Comparison of ENCODE assay signal across 1 cellular context in genomic region chr3:187454416-187454815, GRCh38.
TF ChIP-seq lines count a peak whose summit lies in the region.

No MANE protein-coding gene starts in this region.

TF ChIP-seq in K562, 482 proteins besides CTCF, POLR2A, EP300 and RAD21 (continued from another document):
- TF ChIP-seq TSHZ1 (CRISPR knock-in tag; IDR thresholded peaks at IDR 0.05) (peak; percentile 27; the same call in 1 of the 2 replicates), ZNF175 (CRISPR knock-in tag; IDR thresholded peaks at IDR 0.05; ENCODE audit: low read depth) (peak; percentile 93), TAF1 (IDR thresholded peaks at IDR 0.05; ENCODE audit: control insufficient read depth, extremely low read depth, insufficient read depth, low read length, severe bottlenecking) (no peak), PREB (CRISPR knock-in tag; IDR thresholded peaks at IDR 0.05) (no peak), ZNF57 (CRISPR knock-in tag; IDR thresholded peaks at IDR 0.05) (no peak), ZNF134 (CRISPR knock-in tag; conservative IDR thresholded peaks at IDR 0.05) (peak; percentile 34; the same call in 1 of the 2 replicates), NR2C2 (CRISPR knock-in tag; IDR thresholded peaks at IDR 0.05) (no peak), NR2C2 (tag; IDR thresholded peaks at IDR 0.05) (peak; percentile 68; the same call in 1 of the 2 replicates), ATF4 (CRISPR knock-in tag; IDR thresholded peaks at IDR 0.05) (peak; percentile 91), MGA (IDR thresholded peaks at IDR 0.05) (peak; percentile 33; the same call in 1 of the 2 replicates), SOX6 (IDR thresholded peaks at IDR 0.05) (peak; percentile 12; the same call in 1 of the 2 replicates), GMEB1 (CRISPR knock-in tag; IDR thresholded peaks at IDR 0.05) (no peak), BCL6 (CRISPR knock-in tag; IDR thresholded peaks at IDR 0.05) (0 out of 2 replicates have a peak, but pooled peaks have one; percentile 44), ZFP36 (IDR thresholded peaks at IDR 0.05; ENCODE audit: low read depth, low read length, partially characterized antibody) (no peak), CXXC5 (CRISPR knock-in tag; IDR thresholded peaks at IDR 0.05) (peak; percentile 17; the same call in 1 of the 2 replicates), ETV1 (tag; conservative IDR thresholded peaks at IDR 0.05; ENCODE audit: low read depth) (no peak), FOXA3 (CRISPR knock-in tag; conservative IDR thresholded peaks at IDR 0.05 in 1 of 2, IDR thresholded peaks at IDR 0.05 in 1 of 2) (no peak), XRCC3 (IDR thresholded peaks at IDR 0.05) (no peak), NR4A1 (CRISPR knock-in tag; IDR thresholded peaks at IDR 0.05) (no peak), NR4A1 (tag; IDR thresholded peaks at IDR 0.05) (no peak), HNRNPLL (IDR thresholded peaks at IDR 0.05; ENCODE audit: low read depth, low read length, poor library complexity, severe bottlenecking) (no peak), ZNF239 (CRISPR knock-in tag; IDR thresholded peaks at IDR 0.05) (peak; percentile 53; the same call in 1 of the 2 replicates), ZFP30 (CRISPR knock-in tag; IDR thresholded peaks at IDR 0.05; ENCODE audit: borderline replicate concordance) (no peak), CTBP1 (IDR thresholded peaks at IDR 0.05; ENCODE audit: borderline replicate concordance) (0 out of 2 replicates have a peak, but pooled peaks have one; percentile 14), ZNF347 (CRISPR knock-in tag; IDR thresholded peaks at IDR 0.05; ENCODE audit: low read depth) (no peak), RB1 (IDR thresholded peaks at IDR 0.05; ENCODE audit: low read depth) (no peak), ATF3 (IDR thresholded peaks at IDR 0.05) (peak; percentile 27; the same call in 1 of the 2 replicates), ATF3 (CRISPR knock-in tag; conservative IDR thresholded peaks at IDR 0.05) (no peak), GABPB1 (CRISPR knock-in tag; IDR thresholded peaks at IDR 0.05) (no peak), ESRRA (IDR thresholded peaks at IDR 0.05; ENCODE audit: borderline replicate concordance, low read depth) (peak; percentile 90), CEBPG (CRISPR knock-in tag; IDR thresholded peaks at IDR 0.05) (peak; percentile 47; the same call in 1 of the 2 replicates), CEBPG (tag; conservative IDR thresholded peaks at IDR 0.05 in 1 of 2, IDR thresholded peaks at IDR 0.05 in 1 of 2) (peak; percentile 44 to 95; a peak in 3 of 4 replicates), L3MBTL2 (IDR thresholded peaks at IDR 0.05) (peak; percentile 58; the same call in 1 of the 2 replicates), TRIM24 (IDR thresholded peaks at IDR 0.05) (peak in 1 of 2 experiments; percentile 59; a peak in 1 of 4 replicates), TBP (optimal IDR thresholded peaks at IDR 0.05; ENCODE audit: low read depth, low read length) (no peak), ATF7 (IDR thresholded peaks at IDR 0.05) (peak; percentile 24; the same call in 1 of the 2 replicates), ZNF79 (CRISPR knock-in tag; IDR thresholded peaks at IDR 0.05; ENCODE audit: low read depth) (peak; percentile 71), RBM14 (IDR thresholded peaks at IDR 0.05; ENCODE audit: borderline replicate concordance, insufficient read depth, low read depth, low read length) (no peak), IRF9 (tag; IDR thresholded peaks at IDR 0.05) (no peak), POLR2H (tag; IDR thresholded peaks at IDR 0.05; ENCODE audit: low read depth) (0 out of 2 replicates have a peak, but pooled peaks have one; percentile 52)
